In the genomic region with DNA sequence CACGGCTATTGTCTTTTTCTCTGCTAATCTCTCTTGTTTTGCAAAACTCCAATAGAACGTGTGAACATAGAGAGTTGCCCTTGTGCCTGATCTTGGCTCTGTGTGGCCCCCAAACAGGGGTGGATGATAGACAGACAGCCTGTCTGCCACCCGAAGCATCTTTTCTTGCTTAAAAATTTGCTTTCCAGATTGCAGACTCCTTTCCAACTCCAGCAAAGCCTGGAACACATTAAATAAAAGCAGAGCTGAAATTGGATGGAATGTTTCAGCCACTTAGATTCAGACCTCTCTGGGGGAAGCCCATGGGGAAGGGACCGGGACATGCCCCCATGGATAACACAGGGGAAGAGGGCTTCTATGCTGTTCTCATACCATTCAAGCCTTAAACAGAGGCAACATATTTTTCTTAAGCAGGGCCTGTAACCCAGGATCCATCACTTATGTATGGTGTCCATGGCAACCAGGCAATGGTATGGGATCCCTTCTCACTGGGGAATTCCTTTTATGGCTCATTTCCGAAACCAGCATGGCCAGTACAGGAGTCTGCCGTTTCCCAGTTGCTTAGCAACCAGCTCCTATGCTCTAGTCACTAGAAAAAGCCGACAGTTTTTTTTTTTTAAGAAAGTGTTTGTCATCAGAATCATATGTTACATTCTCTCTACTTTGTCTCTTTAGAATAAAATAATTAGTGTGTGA, we compare ENCODE assay signal across 10 cellular contexts.
A peak's percentile ranks its signal among the peaks of the same experiment; 100 is the strongest.
DNase-seq lines count a peak whose midpoint lies in the region; ATAC-seq, FAIRE-seq and TF ChIP-seq lines count a peak whose summit lies in the region.
"Had no signal": no experiment of that assay in that cellular context is flagged by ENCODE, and none has a peak within 500 bp of the region (broad histone marks: within the 10 kb centered on the region; RNA-seq: fewer than 3 reads in every experiment).

No MANE protein-coding gene starts in this region.

- intact Hi-C loops in GM12878 (cut with micrococcal nuclease; ENCODE audit: unreplicated experiment): no loop called here
- intact Hi-C loops in stomach (cut with DNase I; ENCODE audit: low total_unique reads): no loop called here
- intact Hi-C loops in thyroid gland (cut with DNase I): no loop called here

- H3K4me3 ChIP-seq in GM12878 (no peak overlapping the region), stomach (no peak overlapping the region), thyroid gland (replicated peaks in 1 of 3) (no peak overlapping the region)

- BruUV-seq in GM12878 (replicated peaks; lab: Mats Ljungman, UMichigan): no TSS peak

- in situ Hi-C loops in GM12878 (cut with MboI): no loop called here

- H3K27ac ChIP-seq in GM12878 (ENCODE audit: control insufficient read depth, insufficient read depth) (no peak overlapping the region), stomach (no peak overlapping the region), thyroid gland (no peak overlapping the region)

- ATAC-seq in GM12878: peak; percentile 33; the same call in 2 of the 3 replicates

- H2AFZ ChIP-seq in GM12878 (ENCODE audit: control insufficient read depth, low read depth, low read length): no peak overlapping the region

- no peak for TF ChIP-seq EP300 in GM12878 (IDR thresholded peaks at IDR 0.05; ENCODE audit: borderline replicate concordance in 1 of 2, control insufficient read depth in 1 of 2, low read depth in 2 of 2, low read length in 2 of 2)
- no peak for TF ChIP-seq EP300 in stomach (IDR thresholded peaks at IDR 0.05)

- H3K9me3 ChIP-seq in GM12878 (replicated peaks; ENCODE audit: control insufficient read depth, insufficient read depth, low read length): no peaks in the 10 kb centered on the region
- no peaks in the 10 kb centered on the region for H3K9me3 ChIP-seq in stomach
- H3K9me3 ChIP-seq in thyroid gland: no peaks in the 10 kb centered on the region

- CTCF ChIA-PET in GM12878 (lab: Yijun Ruan, JAX): no interaction called here

- no peak for FAIRE-seq in GM12878 (lab: Jason Lieb, UNC)

- WGBS in GM12878 (ENCODE audit: insufficient coverage, insufficient replicate concordance, low lambda C conversion rate, missing lambda C conversion rate): 14% methylated on average over 7 of the region's 7 CpGs
- WGBS in stomach, 5 donors: 54 to 70% (median 63%) methylated on average over 7 of the region's 7 CpGs
- 54 to 57% methylated on average over 7 of the region's 7 CpGs for WGBS in thyroid gland, 2 donors

- H3K36me3 ChIP-seq in GM12878 (ENCODE audit: control insufficient read depth in 2 of 2, insufficient read depth in 2 of 2, low read length in 1 of 2): no peaks in the 10 kb centered on the region
- H3K36me3 ChIP-seq in stomach: no peaks in the 10 kb centered on the region
- H3K36me3 ChIP-seq in thyroid gland: no peaks in the 10 kb centered on the region

- no peak overlapping the region for H3K4me2 ChIP-seq in GM12878 (ENCODE audit: control insufficient read depth, insufficient read depth)

- H4K20me1 ChIP-seq in GM12878 (ENCODE audit: control insufficient read depth, insufficient read depth): no peaks in the 10 kb centered on the region

- H3K9ac ChIP-seq in GM12878 (ENCODE audit: control insufficient read depth, insufficient read depth, low read length): no peak overlapping the region

- DNase-seq in DMS 273 (lab: John Stamatoyannopoulos, UW; ENCODE audit: unreplicated experiment) (peak; percentile 96), NCI-H1694 (lab: John Stamatoyannopoulos, UW) (peak; percentile 79), GM12878 (ENCODE audit: low read depth, low spot score) (no peak), kidney tubule cell (ENCODE audit: low spot score) (peak; percentile 46), stomach (no peak), thyroid gland (no peak), medulla oblongata (ENCODE audit: extremely low spot score) (no peak)
- DNase-seq in activated naive CD4-positive, alpha-beta T cell treated with Interleukin-2 at 50 U/mL for 16 hours: no peak
- DNase-seq: activated naive CD4-positive, alpha-beta T cell treated with anti-CD3 and anti-CD28 coated beads for 36 hours; midbrain had no signal

- TF ChIP-seq CTCF in GM12878 (IDR thresholded peaks at IDR 0.05 in 2 of 3, conservative IDR thresholded peaks at IDR 0.05 in 1 of 3; ENCODE audit: control insufficient read depth in 2 of 3, extremely low read depth in 1 of 3, insufficient read depth in 1 of 3, low read depth in 3 of 3, low read length in 3 of 3) (no peak), stomach (IDR thresholded peaks at IDR 0.05) (no peak), thyroid gland (IDR thresholded peaks at IDR 0.05) (no peak)

- 0 out of 4 replicates have a peak, but pooled peaks cover 0 to 3% of the 10 kb centered on the region in 2 experiments for H3K27me3 ChIP-seq in GM12878 (replicated peaks in 1 of 2; ENCODE audit: control insufficient read depth in 2 of 2, insufficient read depth in 2 of 2, low read length in 1 of 2)
- H3K27me3 ChIP-seq in stomach: peaks cover 0 to 4% (median 0%) of the 10 kb centered on the region in 3 donors
- H3K27me3 ChIP-seq in thyroid gland: no peaks in the 10 kb centered on the region

- SMC1A ChIA-PET in GM12878 (lab: Charles Lee; ENCODE audit: uncharacterized antibody, unreplicated experiment): no interaction called here

- POLR2A ChIA-PET in GM12878 (lab: Charles Lee): interaction anchor here (0.6 kb wide), 1 partner anchor 306 kb away, joined by 5 read pairs; no protein-coding TSS in a partner anchor

- H3K79me2 ChIP-seq in GM12878 (ENCODE audit: control insufficient read depth, insufficient read depth, low read length): no peaks in the 10 kb centered on the region

- RAD21 ChIA-PET in GM12878 (lab: Charles Lee; ENCODE audit: unreplicated experiment): no interaction called here

- TF ChIP-seq RAD21 in GM12878 (IDR thresholded peaks at IDR 0.05; ENCODE audit: insufficient read depth, low read depth, low read length): no peak

- no peaks in the 10 kb centered on the region for H3K4me1 ChIP-seq in GM12878 (ENCODE audit: control insufficient read depth, insufficient read depth, low read length)
- H3K4me1 ChIP-seq in stomach: no peaks in the 10 kb centered on the region
- no peaks in the 10 kb centered on the region for H3K4me1 ChIP-seq in thyroid gland

- TF ChIP-seq POLR2A in GM12878 (IDR thresholded peaks at IDR 0.05; ENCODE audit: low read depth, low read length): no peak
- TF ChIP-seq POLR2A in stomach (IDR thresholded peaks at IDR 0.05): no peak
- no peak for TF ChIP-seq POLR2A in thyroid gland (IDR thresholded peaks at IDR 0.05)

TF ChIP-seq in GM12878, 131 proteins besides CTCF, POLR2A, EP300 and RAD21:
- TF ChIP-seq RBBP5 (conservative IDR thresholded peaks at IDR 0.05): no peak
- no peak for TF ChIP-seq JUND (IDR thresholded peaks at IDR 0.05; ENCODE audit: low read depth, low read length)
- no peak for TF ChIP-seq ZNF217 (IDR thresholded peaks at IDR 0.05)
- TF ChIP-seq, protein P1, sequence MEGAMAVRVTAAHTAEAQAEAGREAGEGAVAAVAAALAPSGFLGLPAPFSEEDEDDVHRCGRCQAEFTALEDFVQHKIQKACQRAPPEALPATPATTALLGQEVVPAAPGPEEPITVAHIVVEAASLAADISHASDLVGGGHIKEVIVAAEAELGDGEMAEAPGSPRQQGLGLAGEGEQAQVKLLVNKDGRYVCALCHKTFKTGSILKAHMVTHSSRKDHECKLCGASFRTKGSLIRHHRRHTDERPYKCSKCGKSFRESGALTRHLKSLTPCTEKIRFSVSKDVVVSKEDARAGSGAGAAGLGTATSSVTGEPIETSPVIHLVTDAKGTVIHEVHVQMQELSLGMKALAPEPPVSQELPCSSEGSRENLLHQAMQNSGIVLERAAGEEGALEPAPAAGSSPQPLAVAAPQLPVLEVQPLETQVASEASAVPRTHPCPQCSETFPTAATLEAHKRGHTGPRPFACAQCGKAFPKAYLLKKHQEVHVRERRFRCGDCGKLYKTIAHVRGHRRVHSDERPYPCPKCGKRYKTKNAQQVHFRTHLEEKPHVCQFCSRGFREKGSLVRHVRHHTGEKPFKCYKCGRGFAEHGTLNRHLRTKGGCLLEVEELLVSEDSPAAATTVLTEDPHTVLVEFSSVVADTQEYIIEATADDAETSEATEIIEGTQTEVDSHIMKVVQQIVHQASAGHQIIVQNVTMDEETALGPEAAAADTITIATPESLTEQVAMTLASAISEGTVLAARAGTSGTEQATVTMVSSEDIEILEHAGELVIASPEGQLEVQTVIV (IDR thresholded peaks at IDR 0.05; ENCODE audit: borderline replicate concordance, partially characterized antibody): no peak
- peak in 1 of 2 experiments; percentile 60; a peak in 1 of 4 replicates for TF ChIP-seq SRF (IDR thresholded peaks at IDR 0.05; ENCODE audit: low read depth in 2 of 2, low read length in 2 of 2)
- TF ChIP-seq BMI1 (IDR thresholded peaks at IDR 0.05; ENCODE audit: borderline replicate concordance): peak; percentile 67; the same call in 1 of the 2 replicates

Comparison
In these comparisons a context has a peak if more than half of its experiments do, and no peak if none do; other contexts are left out.
1. DNase-seq: peak in DMS 273 (single experiment), NCI-H1694 (single experiment) and kidney tubule cell (single experiment); none in GM12878 (single experiment), stomach (single experiment), activated naive CD4-positive, alpha-beta T cell treated with Interleukin-2 at 50 U/mL for 16 hours (single experiment), thyroid gland (0 of 2) and medulla oblongata (single experiment).